ENCODE assay signal across 3 cellular contexts in genomic region chr18:47519706-47520105, GRCh38.
"Had no signal": no experiment of that assay in that cellular context is flagged by ENCODE, and none has a peak within 500 bp of the region (broad histone marks: within the 10 kb centered on the region; RNA-seq: fewer than 3 reads in every experiment).

No MANE protein-coding gene starts in this region.

- H3K4me3 ChIP-seq: GM12878 had no signal

- DNase-seq: GDM1, GF-D8 had no signal
